Comparison of ENCODE assay signal across 28 cellular contexts in genomic region chr20:47178277-47178676, GRCh38.
"Had no signal": no experiment of that assay in that cellular context is flagged by ENCODE, and none has a peak within 500 bp of the region (broad histone marks: within the 10 kb centered on the region; RNA-seq: fewer than 3 reads in every experiment).

No MANE protein-coding gene starts in this region.

- H3K27ac Mint-ChIP-seq: stimulated activated effector memory CD8-positive, alpha-beta T cell treated with anti-CD3 and anti-CD28 coated beads, Interleukin-12 subunit alpha, Interleukin-12 subunit beta, amount 100 ng/mL, for 72 hours; stimulated activated memory B cell treated with anti-CD40 and anti-IgM and Interleukin-4, amounts not matched to agents 10 μg/mL and 1 μg/mL and 100 μg/mL, for 72 hours; stimulated activated naive B cell treated with anti-CD40 and anti-IgM and Interleukin-4, amounts not matched to agents 10 μg/mL and 1 μg/mL and 100 μg/mL, for 72 hours; stimulated activated naive CD8-positive, alpha-beta T cell treated with anti-CD3 and anti-CD28 coated beads, Interleukin-15, amount 100 ng/mL, for 72 hours; stimulated activated naive CD8-positive, alpha-beta T cell treated with anti-CD3 and anti-CD28 coated beads, Interleukin-15, Interleukin-2, amounts not matched to agents 100 ng/mL and 50 ng/mL, for 24 hours; type B pancreatic cell had no signal

- H3K4me1 ChIP-seq: suprapubic skin, testis, tibial artery, tibial nerve, transverse colon, upper lobe of right lung, uterus, vagina had no signal

- H3K9me3 Mint-ChIP-seq: stimulated activated effector memory CD8-positive, alpha-beta T cell treated with anti-CD3 and anti-CD28 coated beads, Interleukin-12 subunit alpha, Interleukin-12 subunit beta, amount 100 ng/mL, for 72 hours; stimulated activated memory B cell treated with anti-CD40 and anti-IgM and Interleukin-4, amounts not matched to agents 10 μg/mL and 1 μg/mL and 100 μg/mL, for 72 hours; stimulated activated naive B cell treated with anti-CD40 and anti-IgM and Interleukin-4, amounts not matched to agents 10 μg/mL and 1 μg/mL and 100 μg/mL, for 72 hours; stimulated activated naive CD8-positive, alpha-beta T cell treated with anti-CD3 and anti-CD28 coated beads, Interleukin-15, Interleukin-2, amounts not matched to agents 100 ng/mL and 50 ng/mL, for 24 hours had no signal

- ATAC-seq: stimulated activated effector memory CD8-positive, alpha-beta T cell treated with anti-CD3 and anti-CD28 coated beads, Interleukin-12 subunit alpha, Interleukin-12 subunit beta, amount 100 ng/mL, for 72 hours; stimulated activated memory B cell treated with anti-CD40 and anti-IgM and Interleukin-4, amounts not matched to agents 10 μg/mL and 1 μg/mL and 100 μg/mL, for 72 hours; stimulated activated naive B cell treated with anti-CD40 and anti-IgM and Interleukin-4, amounts not matched to agents 10 μg/mL and 1 μg/mL and 100 μg/mL, for 72 hours; stimulated activated naive CD8-positive, alpha-beta T cell treated with anti-CD3 and anti-CD28 coated beads, Interleukin-15, amount 100 ng/mL, for 72 hours; stimulated activated naive CD8-positive, alpha-beta T cell treated with anti-CD3 and anti-CD28 coated beads, Interleukin-15, Interleukin-2, amounts not matched to agents 100 U/mL and 50 U/mL, for 24 hours; upper lobe of right lung had no signal

- H3K27me3 ChIP-seq: stomach, suprapubic skin, testis, thyroid gland, tibial artery, tibial nerve, transverse colon, upper lobe of left lung, uterus, vagina had no signal

- FAIRE-seq: urothelium cell line had no signal

- H3K27ac ChIP-seq: stomach, suprapubic skin, testis, thoracic aorta, thyroid gland, tibial artery, tibial nerve, transverse colon, upper lobe of left lung, upper lobe of right lung, uterus, vagina had no signal

- DNase-seq: stimulated activated CD4-positive, alpha-beta T cell treated with anti-CD3 and anti-CD28 coated beads, Interleukin-2, amount 100 ng/mL, for 48 hours; stimulated activated CD4-positive, alpha-beta T cell treated with anti-CD3 and anti-CD28 coated beads, Interleukin-4, amount 100 ng/mL, for 1 hour; stimulated activated CD4-positive, alpha-beta T cell treated with anti-CD3 and anti-CD28 coated beads, Interleukin-4, amount 100 ng/mL, for 24 hours; stimulated activated CD4-positive, alpha-beta T cell treated with anti-CD3 and anti-CD28 coated beads, Interleukin-4, amount 100 ng/mL, for 4 hours; stimulated activated CD8-positive, alpha-beta memory T cell treated with anti-CD3 and anti-CD28 coated beads, Interleukin-4, amount 100 ng/mL, for 48 hours; stimulated activated naive B cell treated with anti-CD40 and anti-IgM and Interleukin-4, amounts not matched to agents 10 μg/mL and 1 μg/mL and 100 μg/mL, for 72 hours; stimulated activated naive CD4-positive, alpha-beta T cell; stimulated activated naive CD4-positive, alpha-beta T cell treated with Interleukin-2 at 50 U/mL for 16 hours; stimulated activated naive CD8-positive, alpha-beta T cell treated with anti-CD3 and anti-CD28 coated beads, Interleukin-15, amount 100 ng/mL, for 72 hours; stimulated activated naive CD8-positive, alpha-beta T cell treated with anti-CD3 and anti-CD28 coated beads, Interleukin-15, Interleukin-2, amounts not matched to agents 100 U/mL and 50 U/mL, for 24 hours; stomach; testis; thyroid gland; tibial artery; transverse colon; trophoblast cell; upper lobe of left lung; upper lobe of right lung; uterus had no signal

- H3K36me3 ChIP-seq: suprapubic skin, thoracic aorta, transverse colon, upper lobe of left lung, upper lobe of right lung, uterus, vagina had no signal

- H3K4me3 Mint-ChIP-seq: stimulated activated effector memory CD8-positive, alpha-beta T cell treated with anti-CD3 and anti-CD28 coated beads, Interleukin-12 subunit alpha, Interleukin-12 subunit beta, amount 100 ng/mL, for 72 hours; stimulated activated memory B cell treated with anti-CD40 and anti-IgM and Interleukin-4, amounts not matched to agents 10 μg/mL and 1 μg/mL and 100 μg/mL, for 72 hours; stimulated activated naive B cell treated with anti-CD40 and anti-IgM and Interleukin-4, amounts not matched to agents 10 μg/mL and 1 μg/mL and 100 μg/mL, for 72 hours; stimulated activated naive CD8-positive, alpha-beta T cell treated with anti-CD3 and anti-CD28 coated beads, Interleukin-15, amount 100 ng/mL, for 72 hours; stimulated activated naive CD8-positive, alpha-beta T cell treated with anti-CD3 and anti-CD28 coated beads, Interleukin-15, Interleukin-2, amounts not matched to agents 100 ng/mL and 50 ng/mL, for 24 hours; type B pancreatic cell had no signal

- H3K36me3 Mint-ChIP-seq: stimulated activated effector memory CD8-positive, alpha-beta T cell treated with anti-CD3 and anti-CD28 coated beads, Interleukin-12 subunit alpha, Interleukin-12 subunit beta, amount 100 ng/mL, for 72 hours; stimulated activated memory B cell treated with anti-CD40 and anti-IgM and Interleukin-4, amounts not matched to agents 10 μg/mL and 1 μg/mL and 100 μg/mL, for 72 hours; stimulated activated naive B cell treated with anti-CD40 and anti-IgM and Interleukin-4, amounts not matched to agents 10 μg/mL and 1 μg/mL and 100 μg/mL, for 72 hours; type B pancreatic cell had no signal

- H3K27me3 Mint-ChIP-seq: stimulated activated memory B cell treated with anti-CD40 and anti-IgM and Interleukin-4, amounts not matched to agents 10 μg/mL and 1 μg/mL and 100 μg/mL, for 72 hours; type B pancreatic cell had no signal

- H3K9me3 ChIP-seq: stomach, suprapubic skin, testis, thoracic aorta, thyroid gland, tibial artery, tibial nerve, transverse colon, upper lobe of left lung, upper lobe of right lung, uterus, vagina had no signal

- H3K4me1 Mint-ChIP-seq: stimulated activated effector memory CD8-positive, alpha-beta T cell treated with anti-CD3 and anti-CD28 coated beads, Interleukin-12 subunit alpha, Interleukin-12 subunit beta, amount 100 ng/mL, for 72 hours; stimulated activated memory B cell treated with anti-CD40 and anti-IgM and Interleukin-4, amounts not matched to agents 10 μg/mL and 1 μg/mL and 100 μg/mL, for 72 hours; stimulated activated naive B cell treated with anti-CD40 and anti-IgM and Interleukin-4, amounts not matched to agents 10 μg/mL and 1 μg/mL and 100 μg/mL, for 72 hours; stimulated activated naive CD8-positive, alpha-beta T cell treated with anti-CD3 and anti-CD28 coated beads, Interleukin-15, amount 100 ng/mL, for 72 hours had no signal

- H3K4me3 ChIP-seq: stomach, suprapubic skin, testis, thoracic aorta, thyroid gland, tibial artery, tibial nerve, transverse colon, upper lobe of left lung, upper lobe of right lung, uterus, vagina had no signal
